ENCODE assay signal across 8 cellular contexts in genomic region chr9:111992523-111992922, GRCh38.
DNase-seq lines count a peak whose midpoint lies in the region; ATAC-seq and TF ChIP-seq lines count a peak whose summit lies in the region.

No MANE protein-coding gene starts in this region.

- H3K27ac ChIP-seq in CD4-positive, alpha-beta T cell (ENCODE audit: low read depth, low read length): no peak overlapping the region
- H3K27ac ChIP-seq in right cardiac atrium (ENCODE audit: low read length): no peak overlapping the region

- no peaks in the 10 kb centered on the region for H3K9me3 ChIP-seq in CD4-positive, alpha-beta T cell (ENCODE audit: control insufficient read depth, low read length)
- H3K9me3 ChIP-seq in right cardiac atrium (ENCODE audit: control insufficient read depth, low read length): no peaks in the 10 kb centered on the region

- H3K27me3 Mint-ChIP-seq in CD4-positive, alpha-beta T cell: no peaks in the 10 kb centered on the region

- H3K36me3 Mint-ChIP-seq in CD4-positive, alpha-beta T cell (ENCODE audit: low read depth): no peaks in the 10 kb centered on the region

- 71% methylated on average over 2 of the region's 2 CpGs for WGBS in right cardiac atrium

- peaks cover 23% of the 10 kb centered on the region for H3K4me1 Mint-ChIP-seq in CD4-positive, alpha-beta T cell (ENCODE audit: low read depth)

- intact Hi-C loops in CD4-positive, alpha-beta T cell (cut with DNase I, micrococcal nuclease): no loop called here
- intact Hi-C loops in right cardiac atrium (cut with DNase I): no loop called here

- no peaks in the 10 kb centered on the region for H3K27me3 ChIP-seq in CD4-positive, alpha-beta T cell (ENCODE audit: control insufficient read depth, insufficient read depth, low read length)
- H3K27me3 ChIP-seq in right cardiac atrium (ENCODE audit: control insufficient read depth, insufficient read depth): no peaks in the 10 kb centered on the region

- peak; percentile 81 for ATAC-seq in GM18907 (IDR thresholded peaks at IDR 0.05; ENCODE audit: unreplicated experiment)
- ATAC-seq in HG02759 (IDR thresholded peaks at IDR 0.05; ENCODE audit: unreplicated experiment): peak; percentile 71
- ATAC-seq in CD4-positive, alpha-beta T cell (ENCODE audit: poor library complexity): no peak
- no peak for ATAC-seq in right cardiac atrium

- no peak for TF ChIP-seq CTCF in CD4-positive, alpha-beta T cell (IDR thresholded peaks at IDR 0.05)

- POLR2A ChIA-PET in CD4-positive, alpha-beta T cell (lab: Charles Lee): no interaction called here

- H3K4me1 ChIP-seq in right cardiac atrium (ENCODE audit: control insufficient read depth, insufficient read depth, low read length): no peaks in the 10 kb centered on the region

- peak; percentile 77 for DNase-seq in RKO (ENCODE audit: low spot score)
- peak; percentile 91 for DNase-seq in kidney tubule cell (ENCODE audit: low spot score)
- DNase-seq in LoVo (ENCODE audit: low spot score): no peak
- no peak for DNase-seq in CD4-positive, alpha-beta T cell
- DNase-seq in NCI-H1417 treated with DMSO at 0.1 percent for 48 hours (lab: John Stamatoyannopoulos, UW): no peak
- no peak for DNase-seq in right cardiac atrium

- CTCF ChIA-PET in CD4-positive, alpha-beta T cell (lab: Charles Lee): no interaction called here

- no peak overlapping the region for H3K4me3 ChIP-seq in right cardiac atrium (ENCODE audit: low read length)

- no peak overlapping the region for H3K27ac Mint-ChIP-seq in CD4-positive, alpha-beta T cell

- peaks cover 4% of the 10 kb centered on the region for H3K9me3 Mint-ChIP-seq in CD4-positive, alpha-beta T cell

- H3K4me3 Mint-ChIP-seq in CD4-positive, alpha-beta T cell: no peak overlapping the region

Comparison
In these comparisons a context has a peak if more than half of its experiments do, and no peak if none do; other contexts are left out.
1. ATAC-seq: peak in GM18907 (single experiment) and HG02759 (single experiment); none in CD4-positive, alpha-beta T cell (single experiment) and right cardiac atrium (0 of 2).
2. DNase-seq: peak in RKO (single experiment) and kidney tubule cell (single experiment); none in LoVo (single experiment), CD4-positive, alpha-beta T cell (0 of 10), NCI-H1417 treated with DMSO at 0.1 percent for 48 hours (single experiment) and right cardiac atrium (0 of 3).